In the genomic region with DNA sequence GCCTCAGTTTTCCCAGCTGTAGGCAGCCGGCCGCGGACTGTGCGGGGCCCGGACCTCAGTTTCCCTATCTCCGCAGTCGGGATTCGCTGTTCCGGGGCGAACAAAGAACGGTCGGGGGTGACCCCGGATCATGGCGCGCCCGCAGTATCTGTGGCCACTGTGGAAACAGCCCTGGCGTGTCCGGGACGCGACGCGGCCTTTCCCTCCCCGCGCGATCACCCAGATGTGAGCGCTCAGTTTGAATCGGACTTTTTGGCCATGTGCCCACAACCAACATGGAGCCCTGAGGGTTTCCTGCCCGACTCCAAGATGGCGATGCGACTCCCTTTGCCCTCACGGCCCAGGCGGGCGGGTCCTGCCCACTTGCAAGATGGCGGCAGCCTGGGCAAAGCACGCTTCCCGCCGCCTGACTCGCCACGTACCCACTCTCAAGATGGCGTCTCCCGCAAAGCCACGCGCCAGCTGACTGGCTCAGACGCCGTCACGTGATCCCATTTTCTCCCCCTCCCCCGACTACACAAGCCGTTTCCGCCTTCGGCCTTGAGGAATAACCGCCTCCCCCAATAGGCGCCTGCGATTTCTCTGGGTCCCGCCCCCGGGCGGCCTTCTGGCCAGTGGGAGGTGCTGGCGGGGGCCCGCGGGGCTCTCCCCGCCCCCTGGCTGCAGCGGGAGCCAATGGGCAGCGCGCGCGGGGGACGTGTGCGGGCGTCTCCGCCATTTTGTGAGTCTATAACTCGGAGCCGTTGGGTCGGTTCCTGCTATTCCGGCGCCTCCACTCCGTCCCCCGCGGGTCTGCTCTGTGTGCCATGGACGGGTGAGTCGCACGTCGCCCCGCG, we compare ENCODE assay signal across 1 cellular context.
A peak's percentile ranks its signal among the peaks of the same experiment; 100 is the strongest.
TF ChIP-seq lines count a peak whose summit lies in the region.

PTBP1 (plus strand) TSS at position 761 of the 836 bp plus-strand sequence; CDS start at position 807, 46 bp downstream.

TF ChIP-seq in K562, 482 proteins besides CTCF, POLR2A, EP300 and RAD21 (continued from another document and continues in another):
- TF ChIP-seq ARID4B (CRISPR knock-in tag; IDR thresholded peaks at IDR 0.05) (peak; percentile 76), XRCC4 (IDR thresholded peaks at IDR 0.05; ENCODE audit: extremely low read depth, insufficient read depth, insufficient read length) (no peak), RBM39 (optimal IDR thresholded peaks at IDR 0.05; ENCODE audit: low read depth, low read length) (no peak), ZNF655 (CRISPR knock-in tag; IDR thresholded peaks at IDR 0.05) (no peak), XRCC5 (IDR thresholded peaks at IDR 0.05; ENCODE audit: low read depth, low read length) (peak; percentile 88; the same call in 1 of the 2 replicates), ZEB2 (IDR thresholded peaks at IDR 0.05) (no peak), CXXC5 (CRISPR knock-in tag; IDR thresholded peaks at IDR 0.05) (peak; percentile 96), ZKSCAN3 (CRISPR knock-in tag; IDR thresholded peaks at IDR 0.05) (no peak), FOXK1 (CRISPR knock-in tag; IDR thresholded peaks at IDR 0.05; ENCODE audit: borderline replicate concordance) (no peak), KAT7 (CRISPR knock-in tag; IDR thresholded peaks at IDR 0.05; ENCODE audit: borderline replicate concordance) (no peak; the same call in 1 of the 2 replicates), ZKSCAN1 (IDR thresholded peaks at IDR 0.05; ENCODE audit: low read depth, low read length) (no peak), HNRNPH1 (optimal IDR thresholded peaks at IDR 0.05; ENCODE audit: low read depth, low read length) (no peak), POLR2AphosphoS5 (IDR thresholded peaks at IDR 0.05; ENCODE audit: control insufficient read depth, insufficient read depth, low read depth, low read length) (peak; percentile 79), SIRT6 (IDR thresholded peaks at IDR 0.05; ENCODE audit: low read depth, low read length) (no peak), ID3 (CRISPR knock-in tag; IDR thresholded peaks at IDR 0.05) (no peak), ID3 (tag; IDR thresholded peaks at IDR 0.05) (peak; percentile 90), SREBF2 (CRISPR knock-in tag; IDR thresholded peaks at IDR 0.05) (0 out of 2 replicates have a peak, but pooled peaks have one; percentile 57), KLF13 (tag; IDR thresholded peaks at IDR 0.05; ENCODE audit: borderline replicate concordance, low read depth) (peak; percentile 77; the same call in 1 of the 2 replicates), PML (IDR thresholded peaks at IDR 0.05; ENCODE audit: low read length) (peak; percentile 3; the same call in 1 of the 2 replicates), TEAD1 (CRISPR knock-in tag; IDR thresholded peaks at IDR 0.05) (peak; percentile 40 to 83; a peak in 1 of 4 replicates), SMAD4 (CRISPR knock-in tag; conservative IDR thresholded peaks at IDR 0.05) (peak; percentile 77), BRF1 (IDR thresholded peaks at IDR 0.05; ENCODE audit: borderline replicate concordance, extremely low read depth, insufficient read length) (no peak), ETV5 (CRISPR knock-in tag; IDR thresholded peaks at IDR 0.05; ENCODE audit: low read depth) (peak; percentile 55; the same call in 1 of the 2 replicates), HDAC6 (IDR thresholded peaks at IDR 0.05; ENCODE audit: low read depth, low read length) (no peak), ZC3H11A (IDR thresholded peaks at IDR 0.05; ENCODE audit: low read depth, low read length) (no peak), OTX1 (CRISPR knock-in tag; IDR thresholded peaks at IDR 0.05) (no peak), ATF1 (CRISPR knock-in tag; IDR thresholded peaks at IDR 0.05) (no peak), ATF1 (tag; IDR thresholded peaks at IDR 0.05) (peak; percentile 95), AFF4 (CRISPR knock-in tag; IDR thresholded peaks at IDR 0.05) (peak; percentile 73; the same call in 1 of the 2 replicates), CBX8 (IDR thresholded peaks at IDR 0.05; ENCODE audit: borderline replicate concordance, extremely low read depth, low read depth, low read length, poor library complexity, severe bottlenecking) (no peak), GTF2E2 (tag; IDR thresholded peaks at IDR 0.05) (peak; percentile 67), ZNF780A (CRISPR knock-in tag; IDR thresholded peaks at IDR 0.05) (no peak), NEUROD1 (IDR thresholded peaks at IDR 0.05; ENCODE audit: borderline replicate concordance, low read depth, low read length, partially characterized antibody) (peak; percentile 97)
- TF ChIP-seq, protein P1, sequence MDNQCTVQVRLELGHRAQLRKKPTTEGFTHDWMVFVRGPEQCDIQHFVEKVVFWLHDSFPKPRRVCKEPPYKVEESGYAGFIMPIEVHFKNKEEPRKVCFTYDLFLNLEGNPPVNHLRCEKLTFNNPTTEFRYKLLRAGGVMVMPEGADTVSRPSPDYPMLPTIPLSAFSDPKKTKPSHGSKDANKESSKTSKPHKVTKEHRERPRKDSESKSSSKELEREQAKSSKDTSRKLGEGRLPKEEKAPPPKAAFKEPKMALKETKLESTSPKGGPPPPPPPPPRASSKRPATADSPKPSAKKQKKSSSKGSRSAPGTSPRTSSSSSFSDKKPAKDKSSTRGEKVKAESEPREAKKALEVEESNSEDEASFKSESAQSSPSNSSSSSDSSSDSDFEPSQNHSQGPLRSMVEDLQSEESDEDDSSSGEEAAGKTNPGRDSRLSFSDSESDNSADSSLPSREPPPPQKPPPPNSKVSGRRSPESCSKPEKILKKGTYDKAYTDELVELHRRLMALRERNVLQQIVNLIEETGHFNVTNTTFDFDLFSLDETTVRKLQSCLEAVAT (IDR thresholded peaks at IDR 0.05): peak in 1 of 2 experiments; percentile 83; a peak in 1 of 4 replicates
- TF ChIP-seq, protein P2, sequence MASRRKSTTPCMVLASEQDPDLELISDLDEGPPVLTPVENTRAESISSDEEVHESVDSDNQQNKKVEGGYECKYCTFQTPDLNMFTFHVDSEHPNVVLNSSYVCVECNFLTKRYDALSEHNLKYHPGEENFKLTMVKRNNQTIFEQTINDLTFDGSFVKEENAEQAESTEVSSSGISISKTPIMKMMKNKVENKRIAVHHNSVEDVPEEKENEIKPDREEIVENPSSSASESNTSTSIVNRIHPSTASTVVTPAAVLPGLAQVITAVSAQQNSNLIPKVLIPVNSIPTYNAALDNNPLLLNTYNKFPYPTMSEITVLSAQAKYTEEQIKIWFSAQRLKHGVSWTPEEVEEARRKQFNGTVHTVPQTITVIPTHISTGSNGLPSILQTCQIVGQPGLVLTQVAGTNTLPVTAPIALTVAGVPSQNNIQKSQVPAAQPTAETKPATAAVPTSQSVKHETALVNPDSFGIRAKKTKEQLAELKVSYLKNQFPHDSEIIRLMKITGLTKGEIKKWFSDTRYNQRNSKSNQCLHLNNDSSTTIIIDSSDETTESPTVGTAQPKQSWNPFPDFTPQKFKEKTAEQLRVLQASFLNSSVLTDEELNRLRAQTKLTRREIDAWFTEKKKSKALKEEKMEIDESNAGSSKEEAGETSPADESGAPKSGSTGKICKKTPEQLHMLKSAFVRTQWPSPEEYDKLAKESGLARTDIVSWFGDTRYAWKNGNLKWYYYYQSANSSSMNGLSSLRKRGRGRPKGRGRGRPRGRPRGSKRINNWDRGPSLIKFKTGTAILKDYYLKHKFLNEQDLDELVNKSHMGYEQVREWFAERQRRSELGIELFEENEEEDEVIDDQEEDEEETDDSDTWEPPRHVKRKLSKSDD (conservative IDR thresholded peaks at IDR 0.05; ENCODE audit: low read length): peak; percentile 93
- TF ChIP-seq, protein P3, sequence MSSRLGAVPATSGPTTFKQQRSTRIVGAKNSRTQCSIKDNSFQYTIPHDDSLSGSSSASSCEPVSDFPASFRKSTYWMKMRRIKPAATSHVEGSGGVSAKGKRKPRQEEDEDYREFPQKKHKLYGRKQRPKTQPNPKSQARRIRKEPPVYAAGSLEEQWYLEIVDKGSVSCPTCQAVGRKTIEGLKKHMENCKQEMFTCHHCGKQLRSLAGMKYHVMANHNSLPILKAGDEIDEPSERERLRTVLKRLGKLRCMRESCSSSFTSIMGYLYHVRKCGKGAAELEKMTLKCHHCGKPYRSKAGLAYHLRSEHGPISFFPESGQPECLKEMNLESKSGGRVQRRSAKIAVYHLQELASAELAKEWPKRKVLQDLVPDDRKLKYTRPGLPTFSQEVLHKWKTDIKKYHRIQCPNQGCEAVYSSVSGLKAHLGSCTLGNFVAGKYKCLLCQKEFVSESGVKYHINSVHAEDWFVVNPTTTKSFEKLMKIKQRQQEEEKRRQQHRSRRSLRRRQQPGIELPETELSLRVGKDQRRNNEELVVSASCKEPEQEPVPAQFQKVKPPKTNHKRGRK (tag; IDR thresholded peaks at IDR 0.05): no peak
- TF ChIP-seq, protein P4, sequence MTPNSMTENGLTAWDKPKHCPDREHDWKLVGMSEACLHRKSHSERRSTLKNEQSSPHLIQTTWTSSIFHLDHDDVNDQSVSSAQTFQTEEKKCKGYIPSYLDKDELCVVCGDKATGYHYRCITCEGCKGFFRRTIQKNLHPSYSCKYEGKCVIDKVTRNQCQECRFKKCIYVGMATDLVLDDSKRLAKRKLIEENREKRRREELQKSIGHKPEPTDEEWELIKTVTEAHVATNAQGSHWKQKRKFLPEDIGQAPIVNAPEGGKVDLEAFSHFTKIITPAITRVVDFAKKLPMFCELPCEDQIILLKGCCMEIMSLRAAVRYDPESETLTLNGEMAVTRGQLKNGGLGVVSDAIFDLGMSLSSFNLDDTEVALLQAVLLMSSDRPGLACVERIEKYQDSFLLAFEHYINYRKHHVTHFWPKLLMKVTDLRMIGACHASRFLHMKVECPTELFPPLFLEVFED (CRISPR knock-in tag; conservative IDR thresholded peaks at IDR 0.05): peak; percentile 69; the same call in 1 of the 2 replicates
- TF ChIP-seq, protein P5, sequence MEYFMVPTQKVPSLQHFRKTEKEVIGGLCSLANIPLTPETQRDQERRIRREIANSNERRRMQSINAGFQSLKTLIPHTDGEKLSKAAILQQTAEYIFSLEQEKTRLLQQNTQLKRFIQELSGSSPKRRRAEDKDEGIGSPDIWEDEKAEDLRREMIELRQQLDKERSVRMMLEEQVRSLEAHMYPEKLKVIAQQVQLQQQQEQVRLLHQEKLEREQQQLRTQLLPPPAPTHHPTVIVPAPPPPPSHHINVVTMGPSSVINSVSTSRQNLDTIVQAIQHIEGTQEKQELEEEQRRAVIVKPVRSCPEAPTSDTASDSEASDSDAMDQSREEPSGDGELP (CRISPR knock-in tag; IDR thresholded peaks at IDR 0.05; ENCODE audit: borderline replicate concordance): peak; percentile 98
